In genomic region chr19:10430505-10431253, GRCh38 we compare ENCODE assay signal across 1 cellular context.
TF ChIP-seq lines count a peak whose summit lies in the region.

No MANE protein-coding gene starts in this region.

TF ChIP-seq in WTC11, 78 proteins besides CTCF, POLR2A, EP300 and RAD21 (continued from another document):
- no peak for TF ChIP-seq ZNF532 (CRISPR knock-in tag; IDR thresholded peaks at IDR 0.05; ENCODE audit: borderline replicate concordance)
- TF ChIP-seq ARID4B (CRISPR knock-in tag; IDR thresholded peaks at IDR 0.05; ENCODE audit: borderline replicate concordance): no peak
